In the genomic region with DNA sequence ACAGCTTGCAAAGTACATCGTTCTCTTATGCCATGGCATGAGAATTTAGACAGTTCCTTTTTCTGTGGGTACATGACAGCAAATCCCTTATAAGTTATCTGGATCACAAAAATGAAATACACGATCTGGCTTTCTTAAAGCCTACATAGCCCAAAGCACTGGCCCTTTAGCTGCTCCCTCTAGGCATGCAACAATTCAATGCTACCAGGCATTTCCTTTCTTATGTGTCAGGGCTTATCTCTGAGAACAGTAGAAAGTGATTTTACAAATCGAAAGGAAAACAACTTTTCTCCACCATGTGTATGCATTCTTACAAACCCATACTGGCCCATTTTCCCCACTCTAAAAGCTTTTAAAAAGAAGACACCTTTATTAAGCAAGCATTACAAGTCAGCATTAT, we compare ENCODE assay signal across 14 cellular contexts.
DNase-seq lines count a peak whose midpoint lies in the region; ATAC-seq and TF ChIP-seq lines count a peak whose summit lies in the region.
"Had no signal": no experiment of that assay in that cellular context is flagged by ENCODE, and none has a peak within 500 bp of the region (broad histone marks: within the 10 kb centered on the region; RNA-seq: fewer than 3 reads in every experiment).

No MANE protein-coding gene starts in this region.

- no peak for ATAC-seq in GM19328 (IDR thresholded peaks at IDR 0.05; ENCODE audit: unreplicated experiment)
- ATAC-seq: HCT116, HepG2 had no signal

- no peak overlapping the region for H2BK15ac ChIP-seq in H9 (ENCODE audit: low read depth, low read length)

- H3K56ac ChIP-seq in H9 (ENCODE audit: insufficient read length, low read depth, low read length) = no peak overlapping the region

- H3K27ac ChIP-seq in H9 (ENCODE audit: insufficient read length, low read depth, low read length) = no peak overlapping the region
- H3K27ac ChIP-seq: BLaER1 treated with 17β-estradiol and CSF1 and Interleukin-3, amounts not matched to agents 10 nM and 100 nM had no signal

- H3K4me1 Mint-ChIP-seq in H9 (peaks cover 24 to 33% of the 10 kb centered on the region in 2 experiments), endothelial cell (ENCODE audit: unreplicated experiment) (peaks cover 20% of the 10 kb centered on the region)

- no peaks in the 10 kb centered on the region for H3K79me1 ChIP-seq in H9 (ENCODE audit: insufficient read depth, low read depth, low read length, poor library complexity, severe bottlenecking)

- no CpG with 5 or more reads among the region's 3 CpGs for WGBS in H9 (ENCODE audit: extremely low coverage, insufficient read length, low lambda C conversion rate)

- DNase-seq in H9 = no peak
- peak; percentile 81 for DNase-seq in OCI-M1 (lab: John Stamatoyannopoulos, UW)
- no peak for DNase-seq in endothelial cell (ENCODE audit: low spot score)
- DNase-seq in stimulated activated CD4-positive, alpha-beta T cell treated with anti-CD3 and anti-CD28 coated beads, Interleukin-2, amount 100 ng/mL, for 24 hours = no peak
- no peak for DNase-seq in NCI-H146 (lab: John Stamatoyannopoulos, UW)
- DNase-seq in stimulated activated CD8-positive, alpha-beta memory T cell treated with anti-CD3 and anti-CD28 coated beads, Interleukin-4, amount 100 ng/mL, for 48 hours = no peak
- DNase-seq: ACHN; Calu3; CD4-positive, alpha-beta T cell; DMS 273 treated with DMSO at 0.1 percent for 48 hours had no signal

- no peaks in the 10 kb centered on the region for H3K4me1 ChIP-seq in H9 (ENCODE audit: insufficient read depth, low read length)
- H3K4me1 ChIP-seq: BLaER1 treated with 17β-estradiol and CSF1 and Interleukin-3, amounts not matched to agents 10 nM and 100 nM had no signal

- no peak overlapping the region for H3T11ph ChIP-seq in H9 (ENCODE audit: low read length)

- peak overlapping the region; percentile 52 to 70 (median 53); a peak in 4 of 7 replicates for H3K27ac Mint-ChIP-seq in H9
- peak overlapping the region; percentile 74 for H3K27ac Mint-ChIP-seq in endothelial cell (ENCODE audit: unreplicated experiment)
- H3K27ac Mint-ChIP-seq: CD4-positive, alpha-beta T cell had no signal

- H3K23ac ChIP-seq in H9 (ENCODE audit: insufficient read length, low read depth, low read length) = no peak overlapping the region

- no peaks in the 10 kb centered on the region for H3K9me3 ChIP-seq in H9 (ENCODE audit: control insufficient read depth, low read depth, low read length)
- H3K9me3 ChIP-seq: BLaER1 treated with 17β-estradiol and CSF1 and Interleukin-3, amounts not matched to agents 10 nM and 100 nM had no signal

- H3K9ac ChIP-seq in H9 (ENCODE audit: extremely low read depth, insufficient read length, low read length) = no peak overlapping the region
- H3K9ac ChIP-seq: BLaER1 treated with 17β-estradiol and CSF1 and Interleukin-3, amounts not matched to agents 10 nM and 100 nM had no signal

- H2BK120ac ChIP-seq in H9 (ENCODE audit: low read depth, low read length, poor library complexity, severe bottlenecking) = no peak overlapping the region

- no peak overlapping the region for H2BK20ac ChIP-seq in H9 (ENCODE audit: low read depth, low read length, poor library complexity, severe bottlenecking)

- H2BK12ac ChIP-seq in H9 (ENCODE audit: insufficient read length, low read depth, low read length) = no peak overlapping the region

- no peaks in the 10 kb centered on the region for H3K79me2 ChIP-seq in H9 (ENCODE audit: insufficient read depth, low read length)

- H2AK5ac ChIP-seq in H9 (ENCODE audit: insufficient read length, low read length) = no peak overlapping the region

- H4K8ac ChIP-seq in H9 (replicated peaks; ENCODE audit: insufficient read length, low read depth, low read length) = no peak overlapping the region

- H4K91ac ChIP-seq in H9 (ENCODE audit: insufficient read length, low read depth, low read length) = no peak overlapping the region

- no peak overlapping the region for H3K14ac ChIP-seq in H9 (ENCODE audit: insufficient read depth, low read length)

- no peak overlapping the region for H4K5ac ChIP-seq in H9 (ENCODE audit: insufficient read length, low read depth, low read length)

- no peak overlapping the region for H3K4me2 ChIP-seq in H9 (ENCODE audit: insufficient read depth, insufficient read length, low read length)
- H3K4me2 ChIP-seq: BLaER1 treated with 17β-estradiol and CSF1 and Interleukin-3, amounts not matched to agents 10 nM and 100 nM had no signal

- H3K23me2 ChIP-seq in H9 (ENCODE audit: insufficient read length, low read depth, low read length, poor library complexity, severe bottlenecking) = no peaks in the 10 kb centered on the region

- H2AFZ ChIP-seq in H9 (ENCODE audit: low read length) = no peak overlapping the region

- H4K20me1 ChIP-seq in H9 (ENCODE audit: control insufficient read depth, insufficient read depth, insufficient read length) = no peaks in the 10 kb centered on the region
- H4K20me1 ChIP-seq: BLaER1 treated with 17β-estradiol and CSF1 and Interleukin-3, amounts not matched to agents 10 nM and 100 nM had no signal

- TF ChIP-seq CTCF in H9 (conservative IDR thresholded peaks at IDR 0.05) (no peak), endothelial cell (IDR thresholded peaks at IDR 0.05; ENCODE audit: unreplicated experiment) (no peak)

- H2BK5ac ChIP-seq in H9 (ENCODE audit: insufficient read length, low read length) = no peak overlapping the region

- no peak overlapping the region for H3K4me3 Mint-ChIP-seq in H9
- no peak overlapping the region for H3K4me3 Mint-ChIP-seq in endothelial cell (ENCODE audit: unreplicated experiment)
- H3K4me3 Mint-ChIP-seq: CD4-positive, alpha-beta T cell had no signal

- no peak overlapping the region for H3K18ac ChIP-seq in H9 (ENCODE audit: insufficient read length, low read depth, low read length)

- no peaks in the 10 kb centered on the region for H3K27me3 ChIP-seq in H9 (ENCODE audit: insufficient read depth, low read length)
- H3K27me3 ChIP-seq: BLaER1 treated with 17β-estradiol and CSF1 and Interleukin-3, amounts not matched to agents 10 nM and 100 nM had no signal

- H3K36me3 Mint-ChIP-seq in H9 (ENCODE audit: insufficient read depth in 1 of 3, low read depth in 3 of 3) = no peaks in the 10 kb centered on the region
- H3K36me3 Mint-ChIP-seq in endothelial cell (ENCODE audit: low read depth, unreplicated experiment) = no peaks in the 10 kb centered on the region

- H3K27me3 Mint-ChIP-seq in H9 (ENCODE audit: low read depth) (no peaks in the 10 kb centered on the region), endothelial cell (ENCODE audit: unreplicated experiment) (peaks cover 2% of the 10 kb centered on the region)

- H3K9me3 Mint-ChIP-seq in H9 (no peaks in the 10 kb centered on the region), endothelial cell (ENCODE audit: unreplicated experiment) (no peaks in the 10 kb centered on the region)
- H3K9me3 Mint-ChIP-seq: CD4-positive, alpha-beta T cell had no signal

- no peak overlapping the region for H3K4ac ChIP-seq in H9 (ENCODE audit: low read depth, low read length)
